In genomic region chr13:85709072-85709471, GRCh38 we compare ENCODE assay signal across 23 cellular contexts.
DNase-seq lines count a peak whose midpoint lies in the region; ATAC-seq and TF ChIP-seq lines count a peak whose summit lies in the region.
"Had no signal": no experiment of that assay in that cellular context is flagged by ENCODE, and none has a peak within 500 bp of the region (broad histone marks: within the 10 kb centered on the region; RNA-seq: fewer than 3 reads in every experiment).

No MANE protein-coding gene starts in this region.

- no peak for ATAC-seq in SK-N-SH treated with all-trans-retinoic acid at 6 μM for 48 hours
- no peak for ATAC-seq in GM21515 (IDR thresholded peaks at IDR 0.05; ENCODE audit: unreplicated experiment)

- H3K27ac Mint-ChIP-seq in chondrocyte (ENCODE audit: unreplicated experiment) (peak overlapping the region; percentile 58), nephron progenitor cell (no peak overlapping the region)
- H3K27ac Mint-ChIP-seq: CD4-positive, CD25-positive, alpha-beta regulatory T cell had no signal

- H3K4me2 ChIP-seq in SK-N-SH = no peak overlapping the region
- H3K4me2 ChIP-seq in smooth muscle cell = no peak overlapping the region

- H3K36me3 Mint-ChIP-seq in chondrocyte (ENCODE audit: low read depth) (no peaks in the 10 kb centered on the region), nephron progenitor cell (ENCODE audit: low read depth) (no peaks in the 10 kb centered on the region)
- H3K36me3 Mint-ChIP-seq: CD4-positive, CD25-positive, alpha-beta regulatory T cell had no signal

- peak overlapping the region; percentile 21; the same call in 1 of the 2 replicates for H2AFZ ChIP-seq in SK-N-SH (ENCODE audit: low read depth)
- H2AFZ ChIP-seq in smooth muscle cell (ENCODE audit: low read depth) = no peak overlapping the region

- H3K9ac ChIP-seq in SK-N-SH (no peak overlapping the region), smooth muscle cell (ENCODE audit: low read depth) (no peak overlapping the region)

- H3F3A ChIP-seq in SK-N-SH (replicated peaks; ENCODE audit: insufficient read depth) = no peaks in the 10 kb centered on the region
- no peaks in the 10 kb centered on the region for H3F3A ChIP-seq in smooth muscle cell (ENCODE audit: low read depth)

- CTCF ChIA-PET in SK-N-SH (lab: Yijun Ruan, JAX) = no interaction called here

- no peaks in the 10 kb centered on the region for H3K9me3 Mint-ChIP-seq in chondrocyte (ENCODE audit: low read depth)
- H3K9me3 Mint-ChIP-seq in nephron progenitor cell = no peaks in the 10 kb centered on the region

- H3K4me3 Mint-ChIP-seq in chondrocyte (ENCODE audit: unreplicated experiment) (no peak overlapping the region), nephron progenitor cell (no peak overlapping the region)
- H3K4me3 Mint-ChIP-seq: CD4-positive, CD25-positive, alpha-beta regulatory T cell had no signal

- H3K4me3 ChIP-seq in SK-N-SH (ENCODE audit: low read depth in 2 of 2, low read length in 1 of 2) (no peak overlapping the region), smooth muscle cell (no peak overlapping the region)
- H3K4me3 ChIP-seq: SJSA1 had no signal

- TF ChIP-seq CTCF in SK-N-SH (IDR thresholded peaks at IDR 0.05) (no peak), chondrocyte (IDR thresholded peaks at IDR 0.05) (no peak), smooth muscle cell (IDR thresholded peaks at IDR 0.05; ENCODE audit: borderline replicate concordance, insufficient read depth, poor library complexity, severe bottlenecking) (no peak), nephron progenitor cell (IDR thresholded peaks at IDR 0.05) (no peak)

- TF ChIP-seq RAD21 in SK-N-SH (IDR thresholded peaks at IDR 0.05; ENCODE audit: low read length) = no peak

- POLR2A ChIA-PET in SK-N-SH (lab: Yijun Ruan, JAX) = no interaction called here

- no peak for TF ChIP-seq EP300 in SK-N-SH (IDR thresholded peaks at IDR 0.05; ENCODE audit: borderline replicate concordance in 1 of 2, low read depth in 1 of 2, low read length in 1 of 2)

- no peaks in the 10 kb centered on the region; a peak in 1 of 4 replicates for H3K4me1 ChIP-seq in SK-N-SH (ENCODE audit: control insufficient read depth in 1 of 2, insufficient read depth in 2 of 2, low read depth in 1 of 2, low read length in 1 of 2)
- H3K4me1 ChIP-seq in smooth muscle cell (ENCODE audit: low read depth) = no peaks in the 10 kb centered on the region
- H3K4me1 ChIP-seq: SJSA1 had no signal

- no peaks in the 10 kb centered on the region for H3K27me3 ChIP-seq in SK-N-SH (ENCODE audit: insufficient read depth)
- no peaks in the 10 kb centered on the region for H3K27me3 ChIP-seq in smooth muscle cell (ENCODE audit: low read depth)
- H3K27me3 ChIP-seq: SJSA1 had no signal

- H3K4me1 Mint-ChIP-seq in chondrocyte (ENCODE audit: low read depth) (peaks cover 13% of the 10 kb centered on the region), nephron progenitor cell (no peaks in the 10 kb centered on the region)
- H3K4me1 Mint-ChIP-seq: CD4-positive, CD25-positive, alpha-beta regulatory T cell had no signal

- H3K9me2 ChIP-seq in SK-N-SH = no peaks in the 10 kb centered on the region

- H3K79me2 ChIP-seq in SK-N-SH (ENCODE audit: insufficient read depth) (no peaks in the 10 kb centered on the region), smooth muscle cell (ENCODE audit: low read depth) (no peaks in the 10 kb centered on the region)

- no peak for DNase-seq in SK-N-SH
- DNase-seq in OCI-M1 (lab: John Stamatoyannopoulos, UW) = peak; percentile 26
- DNase-seq in chondrocyte (ENCODE audit: low spot score) = no peak
- DNase-seq in fibroblast of the conjunctiva (ENCODE audit: low read depth) = peak; percentile 12
- DNase-seq in smooth muscle cell (lab: John Stamatoyannopoulos, UW; ENCODE audit: unreplicated experiment) = no peak
- no peak for DNase-seq in nephron progenitor cell
- DNase-seq: 8988T; CD4-positive, CD25-positive, alpha-beta regulatory T cell; DMS153; DND-41; KG1; NCI-H1048; NCI-H187; NCI-H2081 treated with DMSO at 0.1 percent for 48 hours; NCI-H2171 treated with DMSO at 0.1 percent for 48 hours; NCI-H524 treated with DMSO at 0.1 percent for 48 hours; NCI-H774; Right ventricle myocardium superior; RPMI8226; SW 1271 had no signal

- H3K27ac ChIP-seq in SK-N-SH (ENCODE audit: low read depth in 2 of 2, low read length in 1 of 2) (no peak overlapping the region), smooth muscle cell (ENCODE audit: low read depth) (no peak overlapping the region)
- H3K27ac ChIP-seq: SJSA1 had no signal

- no peaks in the 10 kb centered on the region for H3K9me3 ChIP-seq in SK-N-SH
- H3K9me3 ChIP-seq in smooth muscle cell (replicated peaks; ENCODE audit: low read depth) = no peaks in the 10 kb centered on the region
- H3K9me3 ChIP-seq: SJSA1 had no signal

- WGBS in SK-N-SH (ENCODE audit: low lambda C conversion rate) = 33% methylated on average over 2 of the region's 2 CpGs
- 88% methylated on average over 2 of the region's 2 CpGs for WGBS in smooth muscle cell (ENCODE audit: low lambda C conversion rate)

- H3K36me3 ChIP-seq in SK-N-SH (replicated peaks in 1 of 2; ENCODE audit: control insufficient read depth in 1 of 2, insufficient read depth in 2 of 2, low read length in 1 of 2) = no peaks in the 10 kb centered on the region
- H3K36me3 ChIP-seq in smooth muscle cell (ENCODE audit: low read depth) = no peaks in the 10 kb centered on the region
- H3K36me3 ChIP-seq: SJSA1 had no signal

- H3K27me3 Mint-ChIP-seq in chondrocyte (ENCODE audit: low read depth) (no peaks in the 10 kb centered on the region), nephron progenitor cell (ENCODE audit: low read depth, poor library complexity) (no peaks in the 10 kb centered on the region)
- H3K27me3 Mint-ChIP-seq: CD4-positive, CD25-positive, alpha-beta regulatory T cell had no signal

- H4K20me1 ChIP-seq in SK-N-SH (ENCODE audit: insufficient read depth) (no peaks in the 10 kb centered on the region), smooth muscle cell (ENCODE audit: low read depth) (no peaks in the 10 kb centered on the region)

TF ChIP-seq in SK-N-SH, 30 proteins besides CTCF, POLR2A, EP300 and RAD21:
- TF ChIP-seq MEF2A (IDR thresholded peaks at IDR 0.05; ENCODE audit: borderline replicate concordance, low read depth) (no peak), USF2 (IDR thresholded peaks at IDR 0.05; ENCODE audit: borderline replicate concordance, low read depth, low read length) (no peak), RCOR1 (IDR thresholded peaks at IDR 0.05; ENCODE audit: low read length) (no peak), JUND (IDR thresholded peaks at IDR 0.05) (no peak)

TF ChIP-seq in SK-N-SH treated with all-trans-retinoic acid at 6 μM for 48 hours, 23 proteins besides CTCF, POLR2A, EP300 and RAD21:
- TF ChIP-seq ARNTL (CRISPR knock-in tag; IDR thresholded peaks at IDR 0.05; ENCODE audit: borderline replicate concordance, low read depth) (no peak), TOX (CRISPR knock-in tag; IDR thresholded peaks at IDR 0.05; ENCODE audit: borderline replicate concordance) (no peak), TCF4 (CRISPR knock-in tag; IDR thresholded peaks at IDR 0.05; ENCODE audit: borderline replicate concordance) (no peak), RARB (CRISPR knock-in tag; IDR thresholded peaks at IDR 0.05) (no peak), PPARA (CRISPR knock-in tag; IDR thresholded peaks at IDR 0.05; ENCODE audit: borderline replicate concordance) (no peak), SNAI2 (CRISPR knock-in tag; IDR thresholded peaks at IDR 0.05) (no peak), ZC3H10 (CRISPR knock-in tag; IDR thresholded peaks at IDR 0.05) (no peak), GLIS3 (CRISPR knock-in tag; IDR thresholded peaks at IDR 0.05) (no peak)

Comparison
In these comparisons a context has a peak if more than half of its experiments do, and no peak if none do; other contexts are left out.
1. DNase-seq: peak in OCI-M1 (single experiment) and fibroblast of the conjunctiva (single experiment); none in SK-N-SH (single experiment), chondrocyte (single experiment), smooth muscle cell (single experiment) and nephron progenitor cell (single experiment).